Comparison of ENCODE assay signal across 8 cellular contexts in genomic region chrX:8815460-8816065, GRCh38. TPM values are rescaled to one million over a fixed set of nuclear protein-coding genes. Genes with fewer than 3 reads are reported as not detected.
DNase-seq lines count a peak whose midpoint lies in the region; ATAC-seq and TF ChIP-seq lines count a peak whose summit lies in the region.

No MANE protein-coding gene starts in this region.

- H3K4me1 Mint-ChIP-seq in endothelial cell (ENCODE audit: unreplicated experiment) (no peaks in the 10 kb centered on the region), neural crest cell (no peaks in the 10 kb centered on the region)
- no peaks in the 10 kb centered on the region for H3K4me1 Mint-ChIP-seq in activated T-helper 17 cell treated with anti-CD3 and anti-CD28 coated beads, Interleukin-2, amount 50 U/mL, for 72 hours

- POLR2A ChIA-PET in Panc1 (lab: Charles Lee) = no interaction called here

- no peaks in the 10 kb centered on the region for H3K36me3 Mint-ChIP-seq in endothelial cell (ENCODE audit: low read depth, unreplicated experiment)
- no peaks in the 10 kb centered on the region for H3K36me3 Mint-ChIP-seq in neural crest cell (ENCODE audit: low read depth)
- no peaks in the 10 kb centered on the region for H3K36me3 Mint-ChIP-seq in activated T-helper 17 cell treated with anti-CD3 and anti-CD28 coated beads, Interleukin-2, amount 50 U/mL, for 72 hours (ENCODE audit: low read depth)

- H3K9me3 Mint-ChIP-seq in endothelial cell (ENCODE audit: unreplicated experiment) = no peaks in the 10 kb centered on the region
- H3K9me3 Mint-ChIP-seq in neural crest cell = no peaks in the 10 kb centered on the region
- no peaks in the 10 kb centered on the region for H3K9me3 Mint-ChIP-seq in activated T-helper 17 cell treated with anti-CD3 and anti-CD28 coated beads, Interleukin-2, amount 50 U/mL, for 72 hours

- peak; percentile 72 for TF ChIP-seq CTCF in Panc1 (IDR thresholded peaks at IDR 0.05)
- TF ChIP-seq CTCF in endothelial cell (IDR thresholded peaks at IDR 0.05; ENCODE audit: unreplicated experiment) = peak; percentile 54
- peak; percentile 85 for TF ChIP-seq CTCF in neural crest cell (conservative IDR thresholded peaks at IDR 0.05)

- H3K4me3 ChIP-seq in Panc1 (ENCODE audit: low read depth in 2 of 2, low read length in 2 of 2) = no peak overlapping the region

- in situ Hi-C loops in Panc1 (cut with HindIII; ENCODE audit: low pct_unique_long_range_greater_than_20kb, low sequenced_read_pairs) = no loop called here

- ATAC-seq in Panc1 = peak; percentile 63; the same call in 1 of the 2 replicates
- ATAC-seq in activated T-helper 17 cell treated with anti-CD3 and anti-CD28 coated beads, Interleukin-2, amount 50 U/mL, for 72 hours (replicated peaks) = no peak

- CTCF ChIA-PET in Panc1 (lab: Charles Lee) = no interaction called here

- H3K27me3 Mint-ChIP-seq in endothelial cell (ENCODE audit: unreplicated experiment) (peaks cover 2% of the 10 kb centered on the region), neural crest cell (ENCODE audit: low read depth) (no peaks in the 10 kb centered on the region)
- peaks cover under 1% of the 10 kb centered on the region for H3K27me3 Mint-ChIP-seq in activated T-helper 17 cell treated with anti-CD3 and anti-CD28 coated beads, Interleukin-2, amount 50 U/mL, for 72 hours

- no peak overlapping the region for H3K27ac ChIP-seq in Panc1 (ENCODE audit: low read length)

- no peaks in the 10 kb centered on the region for H3K27me3 ChIP-seq in Panc1 (ENCODE audit: control insufficient read depth, insufficient read depth, low read length)

- no peaks in the 10 kb centered on the region for H3K36me3 ChIP-seq in Panc1 (ENCODE audit: control insufficient read depth, insufficient read depth, low read length)

- BruUV-seq in Panc1 (replicated peaks; lab: Mats Ljungman, UMichigan) = no TSS peak

- H3K4me3 Mint-ChIP-seq in endothelial cell (ENCODE audit: unreplicated experiment) (no peak overlapping the region), neural crest cell (no peak overlapping the region)
- H3K4me3 Mint-ChIP-seq in activated T-helper 17 cell treated with anti-CD3 and anti-CD28 coated beads, Interleukin-2, amount 50 U/mL, for 72 hours = no peak overlapping the region

- H3K4me1 ChIP-seq in Panc1 (ENCODE audit: control insufficient read depth, insufficient read depth, low read length) = no peaks in the 10 kb centered on the region

- H3K27ac Mint-ChIP-seq in endothelial cell (ENCODE audit: unreplicated experiment) = no peak overlapping the region
- no peak overlapping the region for H3K27ac Mint-ChIP-seq in neural crest cell (ENCODE audit: unreplicated experiment)
- H3K27ac Mint-ChIP-seq in activated T-helper 17 cell treated with anti-CD3 and anti-CD28 coated beads, Interleukin-2, amount 50 U/mL, for 72 hours = no peak overlapping the region

- DNase-seq in AG08396 (ENCODE audit: low spot score) = peak; percentile 61
- peak; percentile 1 for DNase-seq in GM04503 (ENCODE audit: low read depth)
- DNase-seq in HPDE6-E6E7 (ENCODE audit: extremely low spot score) = peak; percentile 22
- peak; percentile 36 for DNase-seq in Panc1 (ENCODE audit: low read depth, low spot score)
- peak; percentile 50 for DNase-seq in endothelial cell (ENCODE audit: low spot score)
- DNase-seq in neural crest cell (ENCODE audit: low read depth, low spot score) = peak; percentile 58
- no peak for DNase-seq in HCEC 1CT

- H3K9me3 ChIP-seq in Panc1 (ENCODE audit: control insufficient read depth, insufficient read depth, low read depth, low read length) = no peaks in the 10 kb centered on the region

- intact Hi-C loops in Panc1 (cut with micrococcal nuclease; ENCODE audit: unreplicated experiment) = loop anchor here (5.0 kb wide), 1 partner anchor 68 kb away; no protein-coding TSS in a partner anchor

RNA-seq across cellular contexts. Expression of gene FAM9A, which starts 14.4 kb away (rescaled TPM):
- total RNA-seq in Panc1 (2021; ENCODE audit: unreplicated experiment) (not detected), endothelial cell (ENCODE audit: unreplicated experiment) (not detected), neural crest cell (not detected in 2 replicates)
- not detected for polyA plus RNA-seq in Panc1 (2012; ENCODE audit: insufficient read length)
- not detected for total RNA-seq in activated T-helper 17 cell treated with anti-CD3 and anti-CD28 coated beads, Interleukin-2, amount 50 U/mL, for 72 hours
